Comparison of ENCODE assay signal across 8 cellular contexts in genomic region chr7:75638607-75639070, GRCh38.
DNase-seq lines count a peak whose midpoint lies in the region; ATAC-seq and TF ChIP-seq lines count a peak whose summit lies in the region.

No MANE protein-coding gene starts in this region.

- H3K4me1 Mint-ChIP-seq in GM23338, result peaks cover 31% of the 10 kb centered on the region
- peaks cover 41% of the 10 kb centered on the region for H3K4me1 Mint-ChIP-seq in WTC11
- H3K4me1 Mint-ChIP-seq in nephron, result peaks cover 27% of the 10 kb centered on the region

- H3K79me2 ChIP-seq in GM23338 (replicated peaks; ENCODE audit: insufficient read depth), result peaks cover 53% of the 10 kb centered on the region

- H4K20me1 ChIP-seq in GM23338 (replicated peaks; ENCODE audit: insufficient read depth), result peaks cover 32% of the 10 kb centered on the region

- H3K4me3 ChIP-seq in AG04449 (ENCODE audit: low read depth, low read length), result peak overlapping the region; percentile 60
- peak overlapping the region; percentile 98 for H3K4me3 ChIP-seq in GM23338
- peak overlapping the region; percentile 54 to 56 for H3K4me3 ChIP-seq in foreskin fibroblast (ENCODE audit: low read depth in 1 of 2, low read length in 2 of 2)

- no peak overlapping the region for H2AFZ ChIP-seq in GM23338

- peak; percentile 22 for ATAC-seq in GM23338
- ATAC-seq in WTC11, result peak; percentile 4
- no peak for ATAC-seq in HG02678 (IDR thresholded peaks at IDR 0.05; ENCODE audit: unreplicated experiment)
- no peak for ATAC-seq in activated CD4-positive, CD25-positive, alpha-beta regulatory T cell treated with anti-CD3 and anti-CD28 coated beads, Interleukin-2, amount 50 U/mL, for 24 hours

- H3K36me3 ChIP-seq in GM23338 (ENCODE audit: insufficient read depth), result peaks cover 4% of the 10 kb centered on the region; the same call in 1 of the 2 replicates

- H3K9me3 Mint-ChIP-seq in GM23338, result peaks cover 7% of the 10 kb centered on the region; the same call in 2 of the 3 replicates
- H3K9me3 Mint-ChIP-seq in WTC11, result no peaks in the 10 kb centered on the region; the same call in 1 of the 2 replicates
- no peaks in the 10 kb centered on the region for H3K9me3 Mint-ChIP-seq in nephron

- CTCF ChIA-PET in AG04449 (lab: Yijun Ruan, JAX), result no interaction called here
- CTCF ChIA-PET in WTC11 (lab: Charles Lee), result no interaction called here

- H3K27ac Mint-ChIP-seq in GM23338, result peak overlapping the region; percentile 97
- H3K27ac Mint-ChIP-seq in WTC11, result peak overlapping the region; percentile 90
- peak overlapping the region in 2 of 3 experiments; percentile 53 to 78 for H3K27ac Mint-ChIP-seq in nephron

- POLR2A ChIA-PET in AG04449 (lab: Yijun Ruan, JAX) (interaction anchor here (0.7 kb wide), 1 partner anchor 277 kb away, joined by 3 read pairs; no protein-coding TSS in a partner anchor), WTC11 (lab: Charles Lee) (interaction anchor here (1.0 kb wide), 1 partner anchor 40 kb away, joined by 4 read pairs; no protein-coding TSS in a partner anchor)

- peak overlapping the region; percentile 95 for H3K4me3 Mint-ChIP-seq in GM23338
- peak overlapping the region; percentile 85 for H3K4me3 Mint-ChIP-seq in WTC11
- peak overlapping the region; percentile 83 to 86 (median 84) for H3K4me3 Mint-ChIP-seq in nephron

- H3K9me2 ChIP-seq in GM23338 (ENCODE audit: insufficient read depth), result no peaks in the 10 kb centered on the region

- TF ChIP-seq CTCF in AG04449 (IDR thresholded peaks at IDR 0.05; ENCODE audit: insufficient read depth, low read length, missing control alignments), result no peak
- no peak for TF ChIP-seq CTCF in GM23338 (conservative IDR thresholded peaks at IDR 0.05; ENCODE audit: low read depth in 2 of 2)
- TF ChIP-seq CTCF in WTC11 (IDR thresholded peaks at IDR 0.05), result no peak
- TF ChIP-seq CTCF in foreskin fibroblast (IDR thresholded peaks at IDR 0.05; ENCODE audit: low read depth, low read length), result no peak
- no peak for TF ChIP-seq CTCF in nephron (IDR thresholded peaks at IDR 0.05; ENCODE audit: unreplicated experiment in 3 of 3)

- DNase-seq in AG04449 (ENCODE audit: low read depth, low spot score) (no peak), GM23338 (ENCODE audit: low spot score) (peak; percentile 76), WTC11 (ENCODE audit: low spot score) (peak; percentile 70), foreskin fibroblast (peak in 1 of 2 donors; percentile 69)
- DNase-seq in stimulated activated CD4-positive, alpha-beta T cell treated with anti-CD3 and anti-CD28 coated beads, Interleukin-1b, Interleukin-23, amount 100 ng/mL, for 48 hours, result no peak

- H3K36me3 Mint-ChIP-seq in GM23338 (ENCODE audit: low read depth) (peaks cover 24% of the 10 kb centered on the region), WTC11 (peaks cover 7% of the 10 kb centered on the region), nephron (ENCODE audit: low read depth) (peaks cover 5% of the 10 kb centered on the region)

- H3F3A ChIP-seq in GM23338 (replicated peaks; ENCODE audit: low read depth), result peaks cover 23% of the 10 kb centered on the region

- H3K4me1 ChIP-seq in GM23338 (ENCODE audit: insufficient read depth), result peaks cover 25% of the 10 kb centered on the region

- H3K27ac ChIP-seq in GM23338 (ENCODE audit: low read depth), result peak overlapping the region; percentile 100

- H3K4me2 ChIP-seq in GM23338, result peak overlapping the region; percentile 90

- H3K27me3 ChIP-seq in GM23338 (ENCODE audit: insufficient read depth), result no peaks in the 10 kb centered on the region

- peaks cover 18% of the 10 kb centered on the region for H3K27me3 Mint-ChIP-seq in GM23338 (ENCODE audit: insufficient read depth, low read depth, poor library complexity)
- no peaks in the 10 kb centered on the region for H3K27me3 Mint-ChIP-seq in WTC11 (ENCODE audit: low read depth)
- H3K27me3 Mint-ChIP-seq in nephron (ENCODE audit: low read depth), result no peaks in the 10 kb centered on the region

TF ChIP-seq in GM23338, 12 proteins besides CTCF, POLR2A, EP300 and RAD21 (continues in another document):
- TF ChIP-seq, protein P1, sequence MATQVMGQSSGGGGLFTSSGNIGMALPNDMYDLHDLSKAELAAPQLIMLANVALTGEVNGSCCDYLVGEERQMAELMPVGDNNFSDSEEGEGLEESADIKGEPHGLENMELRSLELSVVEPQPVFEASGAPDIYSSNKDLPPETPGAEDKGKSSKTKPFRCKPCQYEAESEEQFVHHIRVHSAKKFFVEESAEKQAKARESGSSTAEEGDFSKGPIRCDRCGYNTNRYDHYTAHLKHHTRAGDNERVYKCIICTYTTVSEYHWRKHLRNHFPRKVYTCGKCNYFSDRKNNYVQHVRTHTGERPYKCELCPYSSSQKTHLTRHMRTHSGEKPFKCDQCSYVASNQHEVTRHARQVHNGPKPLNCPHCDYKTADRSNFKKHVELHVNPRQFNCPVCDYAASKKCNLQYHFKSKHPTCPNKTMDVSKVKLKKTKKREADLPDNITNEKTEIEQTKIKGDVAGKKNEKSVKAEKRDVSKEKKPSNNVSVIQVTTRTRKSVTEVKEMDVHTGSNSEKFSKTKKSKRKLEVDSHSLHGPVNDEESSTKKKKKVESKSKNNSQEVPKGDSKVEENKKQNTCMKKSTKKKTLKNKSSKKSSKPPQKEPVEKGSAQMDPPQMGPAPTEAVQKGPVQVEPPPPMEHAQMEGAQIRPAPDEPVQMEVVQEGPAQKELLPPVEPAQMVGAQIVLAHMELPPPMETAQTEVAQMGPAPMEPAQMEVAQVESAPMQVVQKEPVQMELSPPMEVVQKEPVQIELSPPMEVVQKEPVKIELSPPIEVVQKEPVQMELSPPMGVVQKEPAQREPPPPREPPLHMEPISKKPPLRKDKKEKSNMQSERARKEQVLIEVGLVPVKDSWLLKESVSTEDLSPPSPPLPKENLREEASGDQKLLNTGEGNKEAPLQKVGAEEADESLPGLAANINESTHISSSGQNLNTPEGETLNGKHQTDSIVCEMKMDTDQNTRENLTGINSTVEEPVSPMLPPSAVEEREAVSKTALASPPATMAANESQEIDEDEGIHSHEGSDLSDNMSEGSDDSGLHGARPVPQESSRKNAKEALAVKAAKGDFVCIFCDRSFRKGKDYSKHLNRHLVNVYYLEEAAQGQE (IDR thresholded peaks at IDR 0.05; ENCODE audit: unreplicated experiment), result no peak
- no peak for TF ChIP-seq JUNB (IDR thresholded peaks at IDR 0.05; ENCODE audit: unreplicated experiment)
- no peak for TF ChIP-seq ZNF114 (CRISPR knock-in tag; IDR thresholded peaks at IDR 0.05)
- TF ChIP-seq ETS1 (IDR thresholded peaks at IDR 0.05), result no peak
- TF ChIP-seq STAT1 (IDR thresholded peaks at IDR 0.05; ENCODE audit: unreplicated experiment), result no peak
- no peak for TF ChIP-seq CREB1 (CRISPR knock-in tag; IDR thresholded peaks at IDR 0.05; ENCODE audit: low read depth)
- TF ChIP-seq ZNF331 (CRISPR knock-in tag; IDR thresholded peaks at IDR 0.05; ENCODE audit: low read depth), result no peak

TF ChIP-seq in WTC11, 78 proteins besides CTCF, POLR2A, EP300 and RAD21 (continues in another document):
- TF ChIP-seq NFE2L1 (CRISPR knock-in tag; IDR thresholded peaks at IDR 0.05) (no peak), ZNF423 (CRISPR knock-in tag; IDR thresholded peaks at IDR 0.05) (no peak), GTF2I (CRISPR knock-in tag; conservative IDR thresholded peaks at IDR 0.05) (no peak), TEAD1 (CRISPR knock-in tag; IDR thresholded peaks at IDR 0.05) (no peak), ATF2 (CRISPR knock-in tag; IDR thresholded peaks at IDR 0.05; ENCODE audit: borderline replicate concordance, low read depth) (no peak), SP1 (CRISPR knock-in tag; conservative IDR thresholded peaks at IDR 0.05) (no peak), PRRX2 (CRISPR knock-in tag; IDR thresholded peaks at IDR 0.05) (no peak), E2F1 (CRISPR knock-in tag; IDR thresholded peaks at IDR 0.05) (no peak), JAZF1 (CRISPR knock-in tag; IDR thresholded peaks at IDR 0.05) (no peak), TEAD4 (CRISPR knock-in tag; IDR thresholded peaks at IDR 0.05) (no peak)
- TF ChIP-seq, protein P2, sequence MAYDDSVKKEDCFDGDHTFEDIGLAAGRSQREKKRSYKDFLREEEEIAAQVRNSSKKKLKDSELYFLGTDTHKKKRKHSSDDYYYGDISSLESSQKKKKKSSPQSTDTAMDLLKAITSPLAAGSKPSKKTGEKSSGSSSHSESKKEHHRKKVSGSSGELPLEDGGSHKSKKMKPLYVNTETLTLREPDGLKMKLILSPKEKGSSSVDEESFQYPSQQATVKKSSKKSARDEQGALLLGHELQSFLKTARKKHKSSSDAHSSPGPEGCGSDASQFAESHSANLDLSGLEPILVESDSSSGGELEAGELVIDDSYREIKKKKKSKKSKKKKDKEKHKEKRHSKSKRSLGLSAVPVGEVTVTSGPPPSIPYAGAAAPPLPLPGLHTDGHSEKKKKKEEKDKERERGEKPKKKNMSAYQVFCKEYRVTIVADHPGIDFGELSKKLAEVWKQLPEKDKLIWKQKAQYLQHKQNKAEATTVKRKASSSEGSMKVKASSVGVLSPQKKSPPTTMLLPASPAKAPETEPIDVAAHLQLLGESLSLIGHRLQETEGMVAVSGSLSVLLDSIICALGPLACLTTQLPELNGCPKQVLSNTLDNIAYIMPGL (CRISPR knock-in tag; IDR thresholded peaks at IDR 0.05), result peak; percentile 84

Comparison
In these comparisons a context has a peak if more than half of its experiments do, and no peak if none do; other contexts are left out.
1. DNase-seq: peak in GM23338 (single experiment) and WTC11 (single experiment); none in AG04449 (single experiment) and stimulated activated CD4-positive, alpha-beta T cell treated with anti-CD3 and anti-CD28 coated beads, Interleukin-1b, Interleukin-23, amount 100 ng/mL, for 48 hours (single experiment).
2. ATAC-seq: peak in GM23338 (single experiment) and WTC11 (single experiment); none in HG02678 (single experiment) and activated CD4-positive, CD25-positive, alpha-beta regulatory T cell treated with anti-CD3 and anti-CD28 coated beads, Interleukin-2, amount 50 U/mL, for 24 hours (0 of 2).
3. Peak in every context shown above with its lines, with median percentiles within 50 percentile points of each other: H3K4me3 ChIP-seq, H3K27ac Mint-ChIP-seq and H3K4me3 Mint-ChIP-seq.